In genomic region chr14:23069413-23069806, GRCh38 we compare ENCODE assay signal across 2 cellular contexts.
TF ChIP-seq lines count a peak whose summit lies in the region.

No MANE protein-coding gene starts in this region.

TF ChIP-seq in SK-N-SH, 30 proteins besides CTCF, POLR2A, EP300 and RAD21:
- no peak for TF ChIP-seq CHD2 (IDR thresholded peaks at IDR 0.05; ENCODE audit: low read length, partially characterized antibody)

TF ChIP-seq in SK-N-SH treated with all-trans-retinoic acid at 6 μM for 48 hours, 23 proteins besides CTCF, POLR2A, EP300 and RAD21:
- no peak for TF ChIP-seq CSRNP3 (CRISPR knock-in tag; IDR thresholded peaks at IDR 0.05)
- TF ChIP-seq RARB (CRISPR knock-in tag; IDR thresholded peaks at IDR 0.05): no peak
- TF ChIP-seq TCF4 (CRISPR knock-in tag; IDR thresholded peaks at IDR 0.05; ENCODE audit: borderline replicate concordance): no peak
- TF ChIP-seq ZFP3 (CRISPR knock-in tag; IDR thresholded peaks at IDR 0.05): no peak
- TF ChIP-seq ISL1 (CRISPR knock-in tag; IDR thresholded peaks at IDR 0.05): no peak
- no peak for TF ChIP-seq ZNF70 (CRISPR knock-in tag; IDR thresholded peaks at IDR 0.05)
